ENCODE assay signal across 8 cellular contexts in the genomic region with DNA sequence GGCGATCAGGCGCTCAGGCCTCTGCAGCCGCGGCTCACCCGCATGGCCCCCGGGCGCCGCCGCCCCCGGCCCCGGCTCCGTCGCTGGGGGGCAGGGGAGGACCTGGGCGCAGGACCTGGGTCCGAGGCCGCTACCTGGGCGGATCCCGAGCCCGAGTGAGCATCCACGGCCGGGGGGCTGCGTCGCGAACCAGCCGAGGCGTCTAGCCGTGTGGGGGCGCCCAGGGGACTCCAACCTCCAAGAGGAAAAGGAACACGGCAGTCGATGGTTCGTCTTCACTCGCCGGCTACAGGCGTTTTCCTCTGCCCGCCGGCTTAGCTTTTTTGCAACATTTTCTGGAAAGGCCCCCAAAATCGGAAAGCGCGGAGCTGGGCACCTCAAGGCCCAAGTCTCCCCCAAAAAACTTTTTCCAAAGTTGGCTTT.
DNase-seq lines count a peak whose midpoint lies in the region; ATAC-seq and TF ChIP-seq lines count a peak whose summit lies in the region.

No MANE protein-coding gene starts in this region.

- no peak overlapping the region for H3K27ac ChIP-seq in HUES6 (ENCODE audit: low read depth, low read length)

- peaks cover 92% of the 10 kb centered on the region for H3K27me3 ChIP-seq in HUES6 (ENCODE audit: control insufficient read depth, insufficient read depth, low read length)
- H3K27me3 ChIP-seq in mucosa of stomach (ENCODE audit: control insufficient read depth, insufficient read depth, low read length) = peaks cover 37% of the 10 kb centered on the region

- H3K4me3 ChIP-seq in HUES6 (ENCODE audit: low read depth, low read length) (peak overlapping the region; percentile 65), cardiac fibroblast (replicated peaks in 1 of 2; ENCODE audit: low read depth in 2 of 2, low read length in 2 of 2) (peak overlapping the region; percentile 43 to 65), mucosa of stomach (ENCODE audit: low read length) (no peak overlapping the region)

- peaks cover 17% of the 10 kb centered on the region for H3K4me1 ChIP-seq in HUES6 (ENCODE audit: control insufficient read depth, insufficient read depth, low read length)
- peaks cover 50% of the 10 kb centered on the region for H3K4me1 ChIP-seq in mucosa of stomach (ENCODE audit: control insufficient read depth, insufficient read depth, low read length)

- H3K9me3 ChIP-seq in HUES6 (ENCODE audit: control insufficient read depth, insufficient read depth, low read depth, low read length) = no peaks in the 10 kb centered on the region
- no peaks in the 10 kb centered on the region for H3K9me3 ChIP-seq in mucosa of stomach (ENCODE audit: control insufficient read depth, low read length)

- peak overlapping the region; percentile 41 for H3K9ac ChIP-seq in HUES6 (ENCODE audit: low read length)
- H3K9ac ChIP-seq in mucosa of stomach (ENCODE audit: low read length) = peak overlapping the region; percentile 47

- peak; percentile 58 for DNase-seq in 8988T
- no peak for DNase-seq in cardiac fibroblast (ENCODE audit: low read depth in 2 of 2)
- no peak for DNase-seq in NCI-H2107 (lab: John Stamatoyannopoulos, UW)
- DNase-seq in activated gamma-delta T cell (lab: John Stamatoyannopoulos, UW) = no peak
- DNase-seq in cortex of kidney (lab: John Stamatoyannopoulos, UW) = no peak

- no peak for TF ChIP-seq CTCF in cardiac fibroblast (IDR thresholded peaks at IDR 0.05; ENCODE audit: low read depth, low read length)

- H3K36me3 ChIP-seq in HUES6 (ENCODE audit: control insufficient read depth, insufficient read depth, low read length) = no peaks in the 10 kb centered on the region
- H3K36me3 ChIP-seq in mucosa of stomach (ENCODE audit: control insufficient read depth, insufficient read depth, low read length) = no peaks in the 10 kb centered on the region

- no peak for ATAC-seq in GM21717 (IDR thresholded peaks at IDR 0.05; ENCODE audit: unreplicated experiment)
